12 cellular contexts compared by ENCODE assay signal in genomic region chr11:1485504-1485885, GRCh38. TPM values are rescaled to one million over a fixed set of nuclear protein-coding genes. Genes with fewer than 3 reads are reported as not detected.
DNase-seq lines count a peak whose midpoint lies in the region; ATAC-seq and TF ChIP-seq lines count a peak whose summit lies in the region.
"Had no signal": no experiment of that assay in that cellular context is flagged by ENCODE, and none has a peak within 500 bp of the region (broad histone marks: within the 10 kb centered on the region; RNA-seq: fewer than 3 reads in every experiment).

No MANE protein-coding gene starts in this region.

- TF ChIP-seq RAD21 in IMR-90 (IDR thresholded peaks at IDR 0.05; ENCODE audit: low read length) = no peak

- H4K20me1 ChIP-seq in IMR-90 (ENCODE audit: insufficient read depth, low read length) = peaks cover 84% of the 10 kb centered on the region

- ATAC-seq in IMR-90 (ENCODE audit: low read depth) (no peak), lower lobe of right lung (peak in 1 of 2 donors; percentile 2), thoracic aorta (ENCODE audit: insufficient number of reproducible peaks, low FRiP score, low read depth) (no peak)
- no peak for ATAC-seq in activated CD4-positive, CD25-positive, alpha-beta regulatory T cell treated with anti-CD3 and anti-CD28 coated beads, Interleukin-2, amount 50 U/mL, for 24 hours

- H4K8ac ChIP-seq in IMR-90 (ENCODE audit: low read depth in 2 of 2, low read length in 2 of 2) = no peak overlapping the region

- H2AK5ac ChIP-seq in IMR-90 (ENCODE audit: low read depth, low read length) = no peak overlapping the region

- TF ChIP-seq POLR2A in IMR-90 (IDR thresholded peaks at IDR 0.05; ENCODE audit: low read depth, low read length) = no peak

- H3K79me1 ChIP-seq in IMR-90 (ENCODE audit: low read depth in 1 of 2, low read length in 2 of 2) = peaks cover 16 to 65% of the 10 kb centered on the region in 2 experiments; a peak in 3 of 4 replicates

- H3K4ac ChIP-seq in IMR-90 (ENCODE audit: low read depth, low read length) = no peak overlapping the region

- H2BK120ac ChIP-seq in IMR-90 (ENCODE audit: low read depth, low read length) = no peak overlapping the region

- H3K9me3 ChIP-seq in IMR-90 (ENCODE audit: control insufficient read depth, insufficient read depth, low read length) (no peaks in the 10 kb centered on the region), colonic mucosa (no peaks in the 10 kb centered on the region), lower lobe of right lung (no peaks in the 10 kb centered on the region), thoracic aorta (no peaks in the 10 kb centered on the region)
- H3K9me3 ChIP-seq: SK-N-SH had no signal

- peaks cover 4% of the 10 kb centered on the region; the same call in 1 of the 2 replicates for H3K4me1 ChIP-seq in IMR-90 (ENCODE audit: control insufficient read depth, insufficient read depth, low read length)
- H3K4me1 ChIP-seq in colonic mucosa = peaks cover 21% of the 10 kb centered on the region
- H3K4me1 ChIP-seq in lower lobe of right lung = peaks cover 73% of the 10 kb centered on the region
- H3K4me1 ChIP-seq in thoracic aorta (ENCODE audit: control insufficient read depth in 1 of 2, low read depth in 2 of 2) = peaks cover 65 to 82% of the 10 kb centered on the region in 2 donors

- H3K9ac ChIP-seq in IMR-90 (ENCODE audit: low read depth, low read length) (no peak overlapping the region), colonic mucosa (ENCODE audit: low read depth in 2 of 2, low read length in 2 of 2) (peak overlapping the region; percentile 0 to 64)
- H3K9ac ChIP-seq: SK-N-SH had no signal

- dilution Hi-C loops in IMR-90 (cut with HindIII; ENCODE audit: low sequenced_read_pairs, unreplicated experiment) = no loop called here

- H3K18ac ChIP-seq in IMR-90 (ENCODE audit: low read depth, low read length) = no peak overlapping the region

- 100% methylated on average over 2 of the region's 17 CpGs; no CpG with 5 or more reads in 1 of the 2 experiments for WGBS in IMR-90 (ENCODE audit: extremely low coverage in 2 of 2, insufficient read length in 1 of 2), 2 experiments

- H2BK5ac ChIP-seq in IMR-90 (ENCODE audit: low read depth, low read length, poor library complexity, severe bottlenecking) = no peak overlapping the region

- no peak for TF ChIP-seq CTCF in IMR-90 (conservative IDR thresholded peaks at IDR 0.05; ENCODE audit: low read depth, low read length)
- no peak for TF ChIP-seq CTCF in colonic mucosa (IDR thresholded peaks at IDR 0.05)
- no peak for TF ChIP-seq CTCF in lower lobe of right lung (IDR thresholded peaks at IDR 0.05)
- TF ChIP-seq CTCF in thoracic aorta (IDR thresholded peaks at IDR 0.05) = no peak

- no peaks in the 10 kb centered on the region for H3K27me3 ChIP-seq in IMR-90 (ENCODE audit: control insufficient read depth, insufficient read depth, low read length)
- no peaks in the 10 kb centered on the region for H3K27me3 ChIP-seq in colonic mucosa
- no peaks in the 10 kb centered on the region for H3K27me3 ChIP-seq in lower lobe of right lung (ENCODE audit: low read depth)
- H3K27me3 ChIP-seq in thoracic aorta (replicated peaks; ENCODE audit: insufficient read depth) = no peaks in the 10 kb centered on the region

- H3K23ac ChIP-seq in IMR-90 (ENCODE audit: low read depth, low read length) = no peak overlapping the region

- in situ Hi-C loops in IMR-90 (cut with MboI; ENCODE audit: low sequenced_read_pairs) = no loop called here

- H3K4me3 ChIP-seq in IMR-90 (ENCODE audit: insufficient read depth, low read depth, low read length) (no peak overlapping the region), colonic mucosa (peak overlapping the region; percentile 8), lower lobe of right lung (peak overlapping the region; percentile 39), thoracic aorta (peak overlapping the region; percentile 70)

- no peak overlapping the region for H3K14ac ChIP-seq in IMR-90 (replicated peaks; ENCODE audit: low read depth, low read length)

- H3K27ac ChIP-seq in IMR-90 (ENCODE audit: insufficient read depth, low read length) (no peak overlapping the region), colonic mucosa (peak overlapping the region; percentile 72), lower lobe of right lung (peak overlapping the region; percentile 41), thoracic aorta (peak overlapping the region; percentile 96 to 99)
- H3K27ac ChIP-seq: epithelial cell of prostate had no signal

- BruUV-seq in IMR-90 (replicated peaks; lab: Mats Ljungman, UMichigan) = no TSS peak

- no peak overlapping the region for H3K56ac ChIP-seq in IMR-90 (ENCODE audit: extremely low read depth, insufficient read depth, low read length)

- H2AFZ ChIP-seq in IMR-90 (replicated peaks; ENCODE audit: low read length, poor library complexity) = no peak overlapping the region

- DNase-seq in IMR-90 (no peak), colonic mucosa (no peak), lower lobe of right lung (peak; percentile 38), thoracic aorta (ENCODE audit: low spot score) (no peak), middle frontal gyrus (ENCODE audit: extremely low spot score, low spot score) (no peak)
- no peak for DNase-seq in activated CD8-positive, alpha-beta memory T cell treated with anti-CD3 and anti-CD28 coated beads for 24 hours
- DNase-seq: activated naive CD4-positive, alpha-beta T cell treated with anti-CD3 and anti-CD28 coated beads for 36 hours; NCI-H1105; NCI-H2227 treated with DMSO at 0.1 percent for 48 hours; SK-N-SH had no signal

- H3K36me3 ChIP-seq in IMR-90 (ENCODE audit: control insufficient read depth, insufficient read depth, low read length) (no peaks in the 10 kb centered on the region; the same call in 1 of the 2 replicates), colonic mucosa (no peaks in the 10 kb centered on the region), lower lobe of right lung (peaks cover 19% of the 10 kb centered on the region), thoracic aorta (peaks cover under 1% of the 10 kb centered on the region)

- no peak overlapping the region for H2BK15ac ChIP-seq in IMR-90 (ENCODE audit: low read depth, low read length)

- H4K91ac ChIP-seq in IMR-90 (ENCODE audit: insufficient read depth, low read depth, low read length) = no peak overlapping the region

- CTCF ChIA-PET in IMR-90 (lab: Yijun Ruan, JAX) = no interaction called here

- H4K5ac ChIP-seq in IMR-90 (ENCODE audit: low read depth, low read length) = no peak overlapping the region

- no peak overlapping the region for H3K4me2 ChIP-seq in IMR-90 (ENCODE audit: low read depth, low read length)
- H3K4me2 ChIP-seq: SK-N-SH had no signal

- H3K9me1 ChIP-seq in IMR-90 (ENCODE audit: insufficient read depth, low read length) = peaks cover 3% of the 10 kb centered on the region; the same call in 1 of the 2 replicates

- H2BK20ac ChIP-seq in IMR-90 (ENCODE audit: low read depth, low read length) = no peak overlapping the region

- peak overlapping the region; percentile 24 for H2AK9ac ChIP-seq in IMR-90 (replicated peaks; ENCODE audit: low read depth, low read length, poor library complexity)

- POLR2A ChIA-PET in IMR-90 (lab: Charles Lee; ENCODE audit: unreplicated experiment) = no interaction called here

- intact Hi-C loops in IMR-90 (cut with micrococcal nuclease) (no loop called here), colonic mucosa (cut with DNase I) (no loop called here), lower lobe of right lung (cut with DNase I) (no loop called here)

TF ChIP-seq in IMR-90, 13 proteins besides CTCF, POLR2A, EP300 and RAD21:
- TF ChIP-seq MAZ (IDR thresholded peaks at IDR 0.05; ENCODE audit: borderline replicate concordance, low read depth, low read length) (no peak), RCOR1 (IDR thresholded peaks at IDR 0.05; ENCODE audit: insufficient replicate concordance, low read length) (no peak), USF2 (IDR thresholded peaks at IDR 0.05; ENCODE audit: low read depth, low read length) (no peak), ELK1 (IDR thresholded peaks at IDR 0.05; ENCODE audit: borderline replicate concordance, low read depth, low read length) (no peak), RFX5 (IDR thresholded peaks at IDR 0.05; ENCODE audit: low read depth, low read length) (no peak), CEBPB (IDR thresholded peaks at IDR 0.05; ENCODE audit: low read depth, low read length) (no peak), BHLHE40 (IDR thresholded peaks at IDR 0.05; ENCODE audit: low read depth, low read length) (no peak), CHD1 (IDR thresholded peaks at IDR 0.05; ENCODE audit: low read depth, low read length) (no peak)
TF ChIP-seq in IMR-90: peak in this region for 0.

RNA-seq across cellular contexts. Expression of gene MOB2, which starts 1.1 kb away (rescaled TPM):
- total RNA-seq in IMR-90 (2012; rRNA removed) (21.4 and 23.7 TPM in 2 replicates), colonic mucosa (10 to 100 TPM; 41.6 to 49.2 TPM), lower lobe of right lung (50.4 TPM), thoracic aorta (10 to 100 TPM; 31.4 to 87.7 TPM)
- polyA plus RNA-seq in IMR-90 (2012; rRNA removed) = 36.2 and 40.7 TPM in 2 replicates
- 18.3 and 31.6 TPM in 2 replicates for polyA plus RNA-seq in IMR-90 (2012; cell fraction: cytosol; rRNA removed)
- polyA plus RNA-seq in IMR-90 (2012; cell fraction: nucleus; rRNA removed; ENCODE audit: low replicate concordance) = 48.7 and 84.0 TPM in 2 replicates
